Comparison of ENCODE assay signal across 8 cellular contexts in the genomic region with DNA sequence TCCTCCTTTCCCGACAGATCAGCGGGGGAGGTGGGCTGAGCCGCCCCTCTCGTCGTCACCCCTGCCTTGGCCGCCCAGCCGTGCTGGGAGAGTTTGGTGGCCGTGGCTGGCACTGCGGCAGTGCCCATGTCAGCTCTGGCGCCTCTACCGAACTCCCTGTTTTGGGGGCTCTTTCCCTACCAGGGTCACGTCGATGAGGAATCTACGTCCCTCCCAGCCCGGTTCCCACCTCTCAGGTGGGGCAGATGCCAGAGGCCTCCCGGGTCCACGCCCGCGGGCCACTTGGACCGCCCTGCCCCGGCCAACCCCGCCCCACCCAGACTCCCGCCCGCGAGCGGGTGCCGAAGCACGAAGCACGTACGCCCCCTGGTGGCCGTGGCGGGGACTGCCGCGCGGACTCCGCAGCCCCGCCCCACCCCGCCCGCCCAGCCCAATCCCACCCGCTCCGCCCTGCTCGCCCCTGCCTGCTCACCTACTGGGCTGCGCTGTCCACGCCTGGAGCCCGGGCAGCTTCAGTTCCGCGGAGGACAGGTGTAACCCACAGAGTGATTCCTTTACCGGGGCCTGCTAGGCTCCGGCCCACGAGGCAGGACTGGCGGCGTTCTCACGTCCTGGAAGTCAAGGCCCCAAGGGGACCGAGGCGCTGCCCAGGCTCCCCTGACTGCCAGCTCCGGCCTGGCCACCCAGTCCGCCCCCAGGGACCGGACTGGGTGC.
DNase-seq lines count a peak whose midpoint lies in the region; ATAC-seq lines count a peak whose summit lies in the region.

No MANE protein-coding gene starts in this region.

- no peaks in the 10 kb centered on the region for H3K9me3 Mint-ChIP-seq in CD8-positive, alpha-beta memory T cell

- POLR2A ChIA-PET in CD8-positive, alpha-beta memory T cell (lab: Charles Lee), result no interaction called here

- no peak overlapping the region for H3K27ac ChIP-seq in CD8-positive, alpha-beta memory T cell (ENCODE audit: low read depth, low read length)
- peak overlapping the region; percentile 44 to 74 for H3K27ac ChIP-seq in esophagus (ENCODE audit: low read depth in 2 of 2, low read length in 1 of 2)

- peaks cover 9 to 25% (median 16%) of the 10 kb centered on the region in 3 donors for H3K4me1 Mint-ChIP-seq in CD8-positive, alpha-beta memory T cell

- H3K4me1 ChIP-seq in CD8-positive, alpha-beta memory T cell (ENCODE audit: insufficient read depth, low read length), result peaks cover 22% of the 10 kb centered on the region
- H3K4me1 ChIP-seq in NT2/D1 (ENCODE audit: insufficient read depth, insufficient read length), result peaks cover 13% of the 10 kb centered on the region
- peaks cover 0 to 2% of the 10 kb centered on the region in 2 donors for H3K4me1 ChIP-seq in esophagus (ENCODE audit: control insufficient read depth in 2 of 2, insufficient read depth in 2 of 2, low read length in 1 of 2)
- peaks cover 16% of the 10 kb centered on the region for H3K4me1 ChIP-seq in mucosa of stomach (ENCODE audit: control insufficient read depth, insufficient read depth, low read length)

- no peaks in the 10 kb centered on the region for H3K36me3 ChIP-seq in CD8-positive, alpha-beta memory T cell (ENCODE audit: insufficient read depth, low read length)
- H3K36me3 ChIP-seq in NT2/D1 (ENCODE audit: insufficient read depth, insufficient read length, low read length) (no peaks in the 10 kb centered on the region), esophagus (ENCODE audit: control insufficient read depth in 2 of 2, insufficient read depth in 2 of 2, low read length in 1 of 2) (peaks cover 0 to 2% of the 10 kb centered on the region in 2 donors), mucosa of stomach (ENCODE audit: control insufficient read depth, insufficient read depth, low read length) (no peaks in the 10 kb centered on the region)

- H3K9me3 ChIP-seq in CD8-positive, alpha-beta memory T cell (ENCODE audit: low read length), result no peaks in the 10 kb centered on the region
- H3K9me3 ChIP-seq in NT2/D1 (ENCODE audit: insufficient read depth, low read length) (no peaks in the 10 kb centered on the region), esophagus (ENCODE audit: control insufficient read depth in 2 of 2, insufficient read depth in 1 of 2, low read depth in 1 of 2, low read length in 1 of 2) (peaks cover 0 to 3% of the 10 kb centered on the region in 2 donors), mucosa of stomach (ENCODE audit: control insufficient read depth, low read length) (no peaks in the 10 kb centered on the region)

- CTCF ChIA-PET in CD8-positive, alpha-beta memory T cell (lab: Charles Lee), result interaction anchor here (0.8 to 2.6 kb wide), 27 partner anchors 9 to 607 kb away, joined by 3 to 9 read pairs (median 4); a partner anchor contains a TSS

- WGBS in esophagus, 2 donors, result 1 to 2% methylated on average over 40 to 58 of the region's 58 CpGs

- peak overlapping the region; percentile 66 for H3K4me3 ChIP-seq in CD8-positive, alpha-beta memory T cell (ENCODE audit: low read length)
- H3K4me3 ChIP-seq in NT2/D1 (ENCODE audit: insufficient read length, low read depth) (peak overlapping the region; percentile 68), esophagus (ENCODE audit: low read depth in 1 of 2, low read length in 2 of 2) (peak overlapping the region; percentile 57 to 59), mucosa of stomach (ENCODE audit: low read length) (peak overlapping the region; percentile 21)

- H3K27me3 ChIP-seq in CD8-positive, alpha-beta memory T cell (ENCODE audit: insufficient read depth, low read length, poor library complexity, severe bottlenecking), result no peaks in the 10 kb centered on the region
- no peaks in the 10 kb centered on the region for H3K27me3 ChIP-seq in NT2/D1 (ENCODE audit: insufficient read depth, insufficient read length)
- H3K27me3 ChIP-seq in esophagus (ENCODE audit: control insufficient read depth in 1 of 2, insufficient read depth in 2 of 2, low read length in 2 of 2), result no peaks in the 10 kb centered on the region
- H3K27me3 ChIP-seq in mucosa of stomach (ENCODE audit: control insufficient read depth, insufficient read depth, low read length), result no peaks in the 10 kb centered on the region

- no peaks in the 10 kb centered on the region for H3K36me3 Mint-ChIP-seq in CD8-positive, alpha-beta memory T cell

- peak; percentile 63 for ATAC-seq in GM19438 (IDR thresholded peaks at IDR 0.05; ENCODE audit: low read depth, unreplicated experiment)
- peak; percentile 68 for ATAC-seq in HG03571 (IDR thresholded peaks at IDR 0.05; ENCODE audit: unreplicated experiment)

- H3K9ac ChIP-seq in NT2/D1 (ENCODE audit: insufficient read length, low read depth), result peak overlapping the region; percentile 76
- H3K9ac ChIP-seq in mucosa of stomach (ENCODE audit: low read length), result peak overlapping the region; percentile 71

- H3K4me3 Mint-ChIP-seq in CD8-positive, alpha-beta memory T cell, result peak overlapping the region; percentile 82 to 93 (median 87)

- peak; percentile 76 to 89 (median 88) for DNase-seq in CD8-positive, alpha-beta memory T cell
- DNase-seq in NT2/D1 (ENCODE audit: low read depth, low spot score), result peak; percentile 57
- DNase-seq in activated T-cell treated with anti-CD3 and anti-CD28 coated beads for 48 hours (ENCODE audit: low read depth), result peak; percentile 87
- DNase-seq in stimulated activated CD8-positive, alpha-beta memory T cell treated with anti-CD3 and anti-CD28 coated beads, Interleukin-4, amount 100 ng/mL, for 48 hours, result peak; percentile 97

- H3K27me3 Mint-ChIP-seq in CD8-positive, alpha-beta memory T cell, result no peaks in the 10 kb centered on the region

- peak overlapping the region in 6 of 8 donors; percentile 23 to 75 (median 48) for H3K27ac Mint-ChIP-seq in CD8-positive, alpha-beta memory T cell
